Comparison of ENCODE assay signal across 1 cellular context in the genomic region with DNA sequence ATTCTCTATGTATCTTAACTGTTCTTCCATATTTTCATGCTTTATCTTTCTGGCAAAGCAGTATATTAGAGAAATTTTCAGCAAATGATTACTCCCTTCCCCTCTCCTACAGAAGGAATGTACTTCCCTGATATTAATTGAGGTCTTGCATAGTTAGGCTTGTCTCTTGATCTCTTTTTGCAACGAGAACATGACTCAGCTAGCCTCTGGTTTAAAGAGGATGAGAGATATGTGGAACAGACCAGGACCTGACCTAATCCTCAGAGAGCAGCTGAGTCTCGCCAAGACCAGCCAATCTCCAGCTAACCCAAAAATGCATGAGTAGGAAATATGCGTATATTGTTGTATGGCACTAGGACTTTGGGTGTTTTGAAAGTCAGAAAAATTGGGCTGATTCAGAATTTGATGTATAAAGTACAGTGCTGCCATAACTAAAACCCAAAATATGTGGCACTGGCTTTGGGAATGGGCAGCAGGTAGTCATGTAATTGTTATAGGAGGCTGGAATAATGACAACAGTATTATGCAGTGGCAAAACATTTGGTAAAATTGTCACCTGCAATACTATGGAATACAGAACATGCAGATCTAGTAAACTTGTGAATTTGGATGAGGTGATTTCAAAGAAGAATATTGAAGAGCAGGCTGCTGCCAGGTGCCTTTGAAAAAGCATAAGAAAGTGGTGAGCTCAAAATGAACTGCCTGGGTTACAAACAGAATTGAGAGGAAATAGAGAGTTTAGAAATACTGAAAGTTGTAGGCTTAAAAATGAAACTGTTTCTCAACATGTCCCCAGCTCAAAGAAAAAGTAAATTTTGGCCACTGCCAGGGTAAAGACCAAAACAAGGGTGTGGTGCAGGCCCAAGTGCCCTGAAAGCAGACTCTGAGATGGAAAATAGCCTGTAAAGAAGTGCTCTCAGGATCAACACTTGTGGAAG.
A peak's percentile ranks its signal among the peaks of the same experiment; 100 is the strongest.
TF ChIP-seq lines count a peak whose summit lies in the region.

No MANE protein-coding gene starts in this region.

TF ChIP-seq in K562, 482 proteins besides CTCF, POLR2A, EP300 and RAD21 (continued from another document and continues in another):
- TF ChIP-seq CHAMP1 (IDR thresholded peaks at IDR 0.05) (peak; percentile 70), NR2C2 (CRISPR knock-in tag; IDR thresholded peaks at IDR 0.05) (no peak), NR2C2 (tag; IDR thresholded peaks at IDR 0.05) (peak; percentile 31; the same call in 1 of the 2 replicates), E2F4 (CRISPR knock-in tag; IDR thresholded peaks at IDR 0.05; ENCODE audit: low read depth) (no peak), MTA2 (IDR thresholded peaks at IDR 0.05; ENCODE audit: low read depth) (peak; percentile 54; the same call in 1 of the 2 replicates), BACH1 (tag; IDR thresholded peaks at IDR 0.05) (peak; percentile 71), SMAD4 (CRISPR knock-in tag; conservative IDR thresholded peaks at IDR 0.05) (0 out of 2 replicates have a peak, but pooled peaks have one; percentile 19), TBL1XR1 (IDR thresholded peaks at IDR 0.05; ENCODE audit: low read length in 2 of 2) (peak in 1 of 2 experiments; percentile 63; a peak in 2 of 4 replicates), RNF2 (IDR thresholded peaks at IDR 0.05) (0 out of 2 replicates have a peak, but pooled peaks have one; percentile 26), SRF (CRISPR knock-in tag; IDR thresholded peaks at IDR 0.05) (no peak), JUND (IDR thresholded peaks at IDR 0.05; ENCODE audit: borderline replicate concordance, low read depth, low read length) (peak; percentile 89), JUND (tag; IDR thresholded peaks at IDR 0.05; ENCODE audit: borderline replicate concordance, low read depth, low read length) (peak; percentile 88; the same call in 2 of the 3 replicates), FOS (IDR thresholded peaks at IDR 0.05; ENCODE audit: extremely low read depth, insufficient read length) (no peak), TBP (optimal IDR thresholded peaks at IDR 0.05; ENCODE audit: low read depth, low read length) (peak; percentile 28), TEAD1 (CRISPR knock-in tag; IDR thresholded peaks at IDR 0.05) (peak in 1 of 2 experiments; percentile 40; a peak in 1 of 4 replicates), ADNP (tag; IDR thresholded peaks at IDR 0.05) (peak; percentile 75), ZNF696 (CRISPR knock-in tag; conservative IDR thresholded peaks at IDR 0.05) (no peak), ZNF780A (CRISPR knock-in tag; IDR thresholded peaks at IDR 0.05) (no peak), ATF1 (CRISPR knock-in tag; IDR thresholded peaks at IDR 0.05) (no peak), ATF1 (tag; IDR thresholded peaks at IDR 0.05) (0 out of 2 replicates have a peak, but pooled peaks have one; percentile 22), ZNF24 (IDR thresholded peaks at IDR 0.05) (no peak), TARDBP (IDR thresholded peaks at IDR 0.05) (no peak), MECOM (CRISPR knock-in tag; IDR thresholded peaks at IDR 0.05) (no peak), ZNF644 (tag; IDR thresholded peaks at IDR 0.05; ENCODE audit: low read depth) (peak; percentile 63; the same call in 1 of the 2 replicates), MAFF (IDR thresholded peaks at IDR 0.05; ENCODE audit: low read length) (peak; percentile 87), ZNF589 (CRISPR knock-in tag; IDR thresholded peaks at IDR 0.05; ENCODE audit: low read depth) (peak; percentile 35; the same call in 1 of the 2 replicates), ZNF253 (CRISPR knock-in tag; conservative IDR thresholded peaks at IDR 0.05) (no peak), HDAC1 (IDR thresholded peaks at IDR 0.05) (peak in 1 of 2 experiments; percentile 34; a peak in 1 of 4 replicates), SP2 (IDR thresholded peaks at IDR 0.05; ENCODE audit: extremely low read depth, low read depth, low read length, poor library complexity, severe bottlenecking) (no peak), ARID1B (IDR thresholded peaks at IDR 0.05) (peak; percentile 90), ZNF347 (CRISPR knock-in tag; IDR thresholded peaks at IDR 0.05; ENCODE audit: low read depth) (no peak), NR4A1 (CRISPR knock-in tag; IDR thresholded peaks at IDR 0.05) (no peak), NR4A1 (tag; IDR thresholded peaks at IDR 0.05) (0 out of 2 replicates have a peak, but pooled peaks have one; percentile 31), CREM (IDR thresholded peaks at IDR 0.05; ENCODE audit: low read depth) (peak; percentile 53), FOXM1 (IDR thresholded peaks at IDR 0.05; ENCODE audit: low read depth) (peak; percentile 46; the same call in 1 of the 2 replicates), FOXM1 (CRISPR knock-in tag; IDR thresholded peaks at IDR 0.05; ENCODE audit: low read depth) (no peak), RUNX1 (IDR thresholded peaks at IDR 0.05; ENCODE audit: low read depth) (no peak), CXXC5 (CRISPR knock-in tag; IDR thresholded peaks at IDR 0.05) (peak; percentile 30; the same call in 1 of the 2 replicates), KDM1A (IDR thresholded peaks at IDR 0.05) (peak in 1 of 2 experiments; percentile 36; a peak in 1 of 4 replicates), KHSRP (IDR thresholded peaks at IDR 0.05) (no peak), KAT8 (IDR thresholded peaks at IDR 0.05; ENCODE audit: low read depth) (no peak), TEAD4 (IDR thresholded peaks at IDR 0.05; ENCODE audit: low read length) (peak; percentile 89), TEAD4 (CRISPR knock-in tag; IDR thresholded peaks at IDR 0.05; ENCODE audit: borderline replicate concordance) (no peak), ARNT (IDR thresholded peaks at IDR 0.05) (0 out of 4 replicates have a peak, but pooled peaks of 1 of the 2 experiments have one; percentile 14), SMARCE1 (IDR thresholded peaks at IDR 0.05) (peak; percentile 88), ID3 (CRISPR knock-in tag; IDR thresholded peaks at IDR 0.05) (no peak), ID3 (tag; IDR thresholded peaks at IDR 0.05) (0 out of 2 replicates have a peak, but pooled peaks have one; percentile 37), SAFB2 (IDR thresholded peaks at IDR 0.05; ENCODE audit: borderline replicate concordance, low read depth, low read length, severe bottlenecking) (no peak), MEF2A (IDR thresholded peaks at IDR 0.05; ENCODE audit: control insufficient read depth, low read depth, low read length) (no peak), PURB (CRISPR knock-in tag; IDR thresholded peaks at IDR 0.05; ENCODE audit: low read depth) (no peak), RBM25 (IDR thresholded peaks at IDR 0.05; ENCODE audit: low read depth, low read length, severe bottlenecking) (no peak), ILF3 (IDR thresholded peaks at IDR 0.05; ENCODE audit: borderline replicate concordance) (no peak), TCF3 (CRISPR knock-in tag; IDR thresholded peaks at IDR 0.05) (peak; percentile 70), ZNF217 (CRISPR knock-in tag; IDR thresholded peaks at IDR 0.05) (no peak), KLF10 (CRISPR knock-in tag; IDR thresholded peaks at IDR 0.05) (no peak), DNMT1 (IDR thresholded peaks at IDR 0.05) (no peak), ZBTB11 (CRISPR knock-in tag; IDR thresholded peaks at IDR 0.05) (peak in 1 of 3 experiments; percentile 20; a peak in 1 of 6 replicates), GATAD2B (IDR thresholded peaks at IDR 0.05; ENCODE audit: borderline replicate concordance) (peak; percentile 70; the same call in 1 of the 2 replicates), DPF2 (IDR thresholded peaks at IDR 0.05) (peak; percentile 95), LCOR (CRISPR knock-in tag; IDR thresholded peaks at IDR 0.05) (peak; percentile 100), NFIX (CRISPR knock-in tag; IDR thresholded peaks at IDR 0.05; ENCODE audit: low read depth) (no peak)
- TF ChIP-seq, protein P1, sequence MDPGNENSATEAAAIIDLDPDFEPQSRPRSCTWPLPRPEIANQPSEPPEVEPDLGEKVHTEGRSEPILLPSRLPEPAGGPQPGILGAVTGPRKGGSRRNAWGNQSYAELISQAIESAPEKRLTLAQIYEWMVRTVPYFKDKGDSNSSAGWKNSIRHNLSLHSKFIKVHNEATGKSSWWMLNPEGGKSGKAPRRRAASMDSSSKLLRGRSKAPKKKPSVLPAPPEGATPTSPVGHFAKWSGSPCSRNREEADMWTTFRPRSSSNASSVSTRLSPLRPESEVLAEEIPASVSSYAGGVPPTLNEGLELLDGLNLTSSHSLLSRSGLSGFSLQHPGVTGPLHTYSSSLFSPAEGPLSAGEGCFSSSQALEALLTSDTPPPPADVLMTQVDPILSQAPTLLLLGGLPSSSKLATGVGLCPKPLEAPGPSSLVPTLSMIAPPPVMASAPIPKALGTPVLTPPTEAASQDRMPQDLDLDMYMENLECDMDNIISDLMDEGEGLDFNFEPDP (CRISPR knock-in tag; IDR thresholded peaks at IDR 0.05): no peak
- TF ChIP-seq, protein P2, sequence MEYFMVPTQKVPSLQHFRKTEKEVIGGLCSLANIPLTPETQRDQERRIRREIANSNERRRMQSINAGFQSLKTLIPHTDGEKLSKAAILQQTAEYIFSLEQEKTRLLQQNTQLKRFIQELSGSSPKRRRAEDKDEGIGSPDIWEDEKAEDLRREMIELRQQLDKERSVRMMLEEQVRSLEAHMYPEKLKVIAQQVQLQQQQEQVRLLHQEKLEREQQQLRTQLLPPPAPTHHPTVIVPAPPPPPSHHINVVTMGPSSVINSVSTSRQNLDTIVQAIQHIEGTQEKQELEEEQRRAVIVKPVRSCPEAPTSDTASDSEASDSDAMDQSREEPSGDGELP (CRISPR knock-in tag; IDR thresholded peaks at IDR 0.05; ENCODE audit: borderline replicate concordance): no peak
- TF ChIP-seq, protein P3, sequence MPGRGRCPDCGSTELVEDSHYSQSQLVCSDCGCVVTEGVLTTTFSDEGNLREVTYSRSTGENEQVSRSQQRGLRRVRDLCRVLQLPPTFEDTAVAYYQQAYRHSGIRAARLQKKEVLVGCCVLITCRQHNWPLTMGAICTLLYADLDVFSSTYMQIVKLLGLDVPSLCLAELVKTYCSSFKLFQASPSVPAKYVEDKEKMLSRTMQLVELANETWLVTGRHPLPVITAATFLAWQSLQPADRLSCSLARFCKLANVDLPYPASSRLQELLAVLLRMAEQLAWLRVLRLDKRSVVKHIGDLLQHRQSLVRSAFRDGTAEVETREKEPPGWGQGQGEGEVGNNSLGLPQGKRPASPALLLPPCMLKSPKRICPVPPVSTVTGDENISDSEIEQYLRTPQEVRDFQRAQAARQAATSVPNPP (IDR thresholded peaks at IDR 0.05; ENCODE audit: borderline replicate concordance, insufficient read depth, insufficient read length): no peak
- TF ChIP-seq, protein P4, sequence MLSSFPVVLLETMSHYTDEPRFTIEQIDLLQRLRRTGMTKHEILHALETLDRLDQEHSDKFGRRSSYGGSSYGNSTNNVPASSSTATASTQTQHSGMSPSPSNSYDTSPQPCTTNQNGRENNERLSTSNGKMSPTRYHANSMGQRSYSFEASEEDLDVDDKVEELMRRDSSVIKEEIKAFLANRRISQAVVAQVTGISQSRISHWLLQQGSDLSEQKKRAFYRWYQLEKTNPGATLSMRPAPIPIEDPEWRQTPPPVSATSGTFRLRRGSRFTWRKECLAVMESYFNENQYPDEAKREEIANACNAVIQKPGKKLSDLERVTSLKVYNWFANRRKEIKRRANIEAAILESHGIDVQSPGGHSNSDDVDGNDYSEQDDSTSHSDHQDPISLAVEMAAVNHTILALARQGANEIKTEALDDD (IDR thresholded peaks at IDR 0.05): peak; percentile 95
